ENCODE assay signal across 15 cellular contexts in genomic region chr15:64466408-64467116, GRCh38. TPM values are rescaled to one million over a fixed set of nuclear protein-coding genes. Genes with fewer than 3 reads are reported as not detected.
DNase-seq lines count a peak whose midpoint lies in the region; ATAC-seq and TF ChIP-seq lines count a peak whose summit lies in the region.
"Had no signal": no experiment of that assay in that cellular context is flagged by ENCODE, and none has a peak within 500 bp of the region (broad histone marks: within the 10 kb centered on the region; RNA-seq: fewer than 3 reads in every experiment).

No MANE protein-coding gene starts in this region.

- no peak overlapping the region for H3K4ac ChIP-seq in H9 (ENCODE audit: low read depth, low read length)

- H3K23ac ChIP-seq in H9 (ENCODE audit: insufficient read length, low read depth, low read length), result no peak overlapping the region

- peaks cover 2% of the 10 kb centered on the region for H3K23me2 ChIP-seq in H9 (ENCODE audit: insufficient read length, low read depth, low read length, poor library complexity, severe bottlenecking)

- no peak overlapping the region for H3K27ac ChIP-seq in CD4-positive, alpha-beta T cell (ENCODE audit: low read depth, low read length)
- H3K27ac ChIP-seq in H9 (ENCODE audit: insufficient read length, low read depth, low read length), result no peak overlapping the region
- H3K27ac ChIP-seq: C4-2B, esophagus squamous epithelium had no signal

- no peaks in the 10 kb centered on the region for H3K27me3 ChIP-seq in CD4-positive, alpha-beta T cell (ENCODE audit: control insufficient read depth, insufficient read depth, low read length)
- no peaks in the 10 kb centered on the region for H3K27me3 ChIP-seq in H9 (ENCODE audit: insufficient read depth, low read length)
- H3K27me3 ChIP-seq: esophagus squamous epithelium had no signal

- no peaks in the 10 kb centered on the region for H3K9me3 ChIP-seq in CD4-positive, alpha-beta T cell (ENCODE audit: control insufficient read depth, low read length)
- H3K9me3 ChIP-seq in H9 (ENCODE audit: control insufficient read depth, low read depth, low read length), result no peaks in the 10 kb centered on the region
- H3K9me3 ChIP-seq: esophagus squamous epithelium, mucosa of descending colon had no signal

- CTCF ChIA-PET in CD4-positive, alpha-beta T cell (lab: Charles Lee), result no interaction called here
- CTCF ChIA-PET in GM10248 (lab: Yijun Ruan, JAX), result interaction anchor here (0.8 to 2.4 kb wide), 4 partner anchors 11 to 220 kb away, joined by 3 to 9 read pairs (median 4); no protein-coding TSS in a partner anchor

- peak overlapping the region; percentile 50 for H3K27ac Mint-ChIP-seq in CD4-positive, alpha-beta T cell
- H3K27ac Mint-ChIP-seq in H9 (peak overlapping the region; percentile 70 to 94 (median 75); a peak in 6 of 7 replicates), memory B cell (peak overlapping the region; percentile 52)
- peak overlapping the region; percentile 36 for H3K27ac Mint-ChIP-seq in activated naive CD8-positive, alpha-beta T cell

- H2AK5ac ChIP-seq in H9 (ENCODE audit: insufficient read length, low read length), result no peak overlapping the region

- H3K4me3 Mint-ChIP-seq in CD4-positive, alpha-beta T cell, result peak overlapping the region; percentile 12
- H3K4me3 Mint-ChIP-seq in H9 (no peak overlapping the region), memory B cell (no peak overlapping the region)
- H3K4me3 Mint-ChIP-seq in activated naive CD8-positive, alpha-beta T cell, result no peak overlapping the region

- no peak overlapping the region for H4K5ac ChIP-seq in H9 (ENCODE audit: insufficient read length, low read depth, low read length)

- ATAC-seq in CD4-positive, alpha-beta T cell (ENCODE audit: poor library complexity), result peak; percentile 31
- ATAC-seq in memory B cell (ENCODE audit: low read depth), result no peak
- no peak for ATAC-seq in HG03139 (IDR thresholded peaks at IDR 0.05; ENCODE audit: unreplicated experiment)
- ATAC-seq: mucosa of descending colon, right cardiac atrium had no signal

- no peak overlapping the region for H3K18ac ChIP-seq in H9 (ENCODE audit: insufficient read length, low read depth, low read length)

- H3K4me2 ChIP-seq in H9 (ENCODE audit: insufficient read depth, insufficient read length, low read length), result no peak overlapping the region

- no peak for TF ChIP-seq CTCF in CD4-positive, alpha-beta T cell (IDR thresholded peaks at IDR 0.05)
- TF ChIP-seq CTCF in H9 (conservative IDR thresholded peaks at IDR 0.05) (no peak), GM10248 (IDR thresholded peaks at IDR 0.05; ENCODE audit: control extremely low read depth, extremely low read depth, low read depth, missing control alignments) (no peak)

- no peak overlapping the region for H3T11ph ChIP-seq in H9 (ENCODE audit: low read length)

- POLR2A ChIA-PET in CD4-positive, alpha-beta T cell (lab: Charles Lee), result interaction anchor here (0.5 to 1.2 kb wide), 3 partner anchors 66 to 1909 kb away, joined by 3 read pairs; no protein-coding TSS in a partner anchor
- POLR2A ChIA-PET in GM10248 (lab: Yijun Ruan, JAX), result no interaction called here

- H2BK12ac ChIP-seq in H9 (ENCODE audit: insufficient read length, low read depth, low read length), result no peak overlapping the region

- no peak overlapping the region for H2BK120ac ChIP-seq in H9 (ENCODE audit: low read depth, low read length, poor library complexity, severe bottlenecking)

- no peaks in the 10 kb centered on the region for H3K9me3 Mint-ChIP-seq in CD4-positive, alpha-beta T cell
- no peaks in the 10 kb centered on the region for H3K9me3 Mint-ChIP-seq in H9
- no peaks in the 10 kb centered on the region for H3K9me3 Mint-ChIP-seq in activated naive CD8-positive, alpha-beta T cell (ENCODE audit: low read depth)
- H3K9me3 Mint-ChIP-seq in memory B cell, result no peaks in the 10 kb centered on the region

- intact Hi-C loops in CD4-positive, alpha-beta T cell (cut with DNase I, micrococcal nuclease), result loop anchor here in 1 of 2 experiments (10.0 kb wide), 1 partner anchor 82 kb away; the partner anchor contains the start of genes PCLAF and TRIP4

- H3K36me3 Mint-ChIP-seq in CD4-positive, alpha-beta T cell (ENCODE audit: low read depth), result peaks cover 39% of the 10 kb centered on the region
- H3K36me3 Mint-ChIP-seq in H9 (ENCODE audit: insufficient read depth in 1 of 3, low read depth in 3 of 3) (peaks cover 5 to 18% (median 6%) of the 10 kb centered on the region in 3 experiments; a peak in 6 of 7 replicates), memory B cell (peaks cover 5% of the 10 kb centered on the region)
- peaks cover 2% of the 10 kb centered on the region for H3K36me3 Mint-ChIP-seq in activated naive CD8-positive, alpha-beta T cell

- no peak overlapping the region for H3K14ac ChIP-seq in H9 (ENCODE audit: insufficient read depth, low read length)

- no peak overlapping the region for H2AFZ ChIP-seq in H9 (ENCODE audit: low read length)

- H3K4me1 Mint-ChIP-seq in CD4-positive, alpha-beta T cell (ENCODE audit: low read depth), result peaks cover 81% of the 10 kb centered on the region
- H3K4me1 Mint-ChIP-seq in H9 (peaks cover 42 to 55% of the 10 kb centered on the region in 2 experiments), memory B cell (peaks cover 31% of the 10 kb centered on the region)
- H3K4me1 Mint-ChIP-seq in activated naive CD8-positive, alpha-beta T cell (ENCODE audit: low read depth), result peaks cover 77% of the 10 kb centered on the region

- H2BK20ac ChIP-seq in H9 (ENCODE audit: low read depth, low read length, poor library complexity, severe bottlenecking), result no peak overlapping the region

- no peak overlapping the region for H2BK15ac ChIP-seq in H9 (ENCODE audit: low read depth, low read length)

- no peak overlapping the region for H3K56ac ChIP-seq in H9 (ENCODE audit: insufficient read length, low read depth, low read length)

- no peaks in the 10 kb centered on the region for H4K20me1 ChIP-seq in H9 (ENCODE audit: control insufficient read depth, insufficient read depth, insufficient read length)

- no peak overlapping the region for H4K8ac ChIP-seq in H9 (replicated peaks; ENCODE audit: insufficient read length, low read depth, low read length)

- peaks cover 16% of the 10 kb centered on the region for H3K79me1 ChIP-seq in H9 (ENCODE audit: insufficient read depth, low read depth, low read length, poor library complexity, severe bottlenecking)

- H3K9ac ChIP-seq in H9 (ENCODE audit: extremely low read depth, insufficient read length, low read length), result no peak overlapping the region

- H3K27me3 Mint-ChIP-seq in CD4-positive, alpha-beta T cell, result no peaks in the 10 kb centered on the region
- H3K27me3 Mint-ChIP-seq in H9 (ENCODE audit: low read depth) (no peaks in the 10 kb centered on the region), memory B cell (no peaks in the 10 kb centered on the region)
- no peaks in the 10 kb centered on the region for H3K27me3 Mint-ChIP-seq in activated naive CD8-positive, alpha-beta T cell

- peaks cover 5% of the 10 kb centered on the region for H3K4me1 ChIP-seq in H9 (ENCODE audit: insufficient read depth, low read length)

- H3K79me2 ChIP-seq in H9 (ENCODE audit: insufficient read depth, low read length), result peaks cover 29% of the 10 kb centered on the region; the same call in 1 of the 2 replicates

- no peak overlapping the region for H4K91ac ChIP-seq in H9 (ENCODE audit: insufficient read length, low read depth, low read length)

- no CpG with 5 or more reads among the region's 4 CpGs for WGBS in H9 (ENCODE audit: extremely low coverage, insufficient read length, low lambda C conversion rate)

- peak overlapping the region; percentile 60 for H2BK5ac ChIP-seq in H9 (ENCODE audit: insufficient read length, low read length)

- DNase-seq in CD4-positive, alpha-beta T cell, result no peak
- DNase-seq in H9, result no peak
- DNase-seq in memory B cell (ENCODE audit: low spot score in 2 of 2), result no peak
- DNase-seq in DMS79 (lab: John Stamatoyannopoulos, UW), result no peak
- no peak for DNase-seq in HK-2 (ENCODE audit: unreplicated experiment)
- DNase-seq in GM10248 (ENCODE audit: extremely low spot score), result no peak
- DNase-seq: activated effector memory CD4-positive, alpha-beta T cell treated with Interleukin-2 at 50 U/mL for 16 hours; central memory CD4-positive, alpha-beta T cell; esophagus squamous epithelium; mucosa of descending colon; NCI-H774; right cardiac atrium had no signal

RNA-seq across cellular contexts. Expression of gene ZNF609, which starts 6.2 kb away (rescaled TPM):
- 10 to 100 TPM; 62.4 to 65.3 TPM for total RNA-seq in CD4-positive, alpha-beta T cell
- 38.8 and 45.3 TPM in 2 replicates for total RNA-seq in H9 (2021)
